Comparison of ENCODE assay signal across 20 cellular contexts in the genomic region with DNA sequence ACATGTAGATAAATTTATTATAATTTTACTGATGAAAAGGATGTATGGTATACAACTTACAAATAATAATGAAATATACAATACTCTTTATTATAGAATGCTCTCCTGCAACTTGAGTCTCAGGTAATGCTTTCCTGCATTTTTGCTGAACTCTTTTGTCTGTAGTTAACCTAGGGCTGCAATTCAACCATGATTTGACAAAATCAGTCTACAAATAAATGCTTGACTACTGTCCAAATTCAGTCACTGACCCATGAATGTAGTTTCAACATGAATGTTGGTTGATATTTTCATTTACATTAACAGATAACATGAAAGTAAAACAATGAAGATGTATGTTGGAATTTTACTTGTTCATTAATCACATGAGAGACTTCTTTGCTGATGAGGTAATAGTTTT.
"Had no signal": no experiment of that assay in that cellular context is flagged by ENCODE, and none has a peak within 500 bp of the region (broad histone marks: within the 10 kb centered on the region; RNA-seq: fewer than 3 reads in every experiment).

No MANE protein-coding gene starts in this region.

- H3K4me1 ChIP-seq: SJCRH30 had no signal

- H3K4me3 ChIP-seq: SJCRH30 had no signal

- H3K27me3 ChIP-seq: SJCRH30 had no signal

- FAIRE-seq: HTR-8/SVneo had no signal

- H3K36me3 ChIP-seq: SJCRH30 had no signal

- H3K27ac ChIP-seq: HL-60, RWPE1, SJCRH30 had no signal

- H3K9me3 ChIP-seq: SJCRH30 had no signal

- DNase-seq: KBM-7; MV-4-11; NCI-H1048; NCI-H1105; NCI-H1436 treated with DMSO at 0.1 percent for 48 hours; NCI-H1694; NCI-H187 treated with DMSO at 0.1 percent for 48 hours; NCI-H2029 treated with DMSO at 0.1 percent for 48 hours; NCI-H2171 treated with DMSO at 0.1 percent for 48 hours; NCI-H345; NCI-H446 treated with DMSO at 0.1 percent for 48 hours; NCI-H510A treated with DMSO at 0.1 percent for 48 hours; NCI-H526; NK-92 treated with Interleukin-12 subunit alpha and Interleukin-12 subunit beta, amount 100 ng/mL, for 24 hours; PC-3; SHP77; SJCRH30 had no signal
